ENCODE assay signal across 18 cellular contexts in genomic region chr10:96632974-96633373, GRCh38. TPM values are rescaled to one million over a fixed set of nuclear protein-coding genes. Genes with fewer than 3 reads are reported as not detected.
A peak's percentile ranks its signal among the peaks of the same experiment; 100 is the strongest.
DNase-seq lines count a peak whose midpoint lies in the region; ATAC-seq and TF ChIP-seq lines count a peak whose summit lies in the region.
"Had no signal": no experiment of that assay in that cellular context is flagged by ENCODE, and none has a peak within 500 bp of the region (broad histone marks: within the 10 kb centered on the region; RNA-seq: fewer than 3 reads in every experiment).

No MANE protein-coding gene starts in this region.

- no peak overlapping the region for H4K5ac ChIP-seq in mesendoderm (ENCODE audit: low read length)

- H3K27ac Mint-ChIP-seq in Calu3 (ENCODE audit: unreplicated experiment) = no peak overlapping the region
- H3K27ac Mint-ChIP-seq: WTC11 had no signal

- H3K4me1 Mint-ChIP-seq in Calu3 (ENCODE audit: low read depth, unreplicated experiment) = peaks cover 11% of the 10 kb centered on the region
- H3K4me1 Mint-ChIP-seq: WTC11 had no signal

- no peak overlapping the region for H2BK120ac ChIP-seq in mesendoderm (ENCODE audit: low read depth, low read length)

- H3K27me3 ChIP-seq in mesendoderm (ENCODE audit: insufficient read depth, low read length, poor library complexity) = no peaks in the 10 kb centered on the region
- H3K27me3 ChIP-seq: BLaER1 treated with 17β-estradiol and CSF1 and Interleukin-3, amounts not matched to agents 10 nM and 100 nM; gastrocnemius medialis had no signal

- H3K79me2 ChIP-seq in mesendoderm (ENCODE audit: control insufficient read depth, insufficient read depth, low read length) = no peaks in the 10 kb centered on the region

- ATAC-seq in GM18858 (IDR thresholded peaks at IDR 0.05; ENCODE audit: unreplicated experiment) = no peak
- ATAC-seq: gastrocnemius medialis, GM12878, Panc1, WTC11 had no signal

- CTCF ChIA-PET in Calu3 (lab: Charles Lee) = no interaction called here

- H3K9ac ChIP-seq in mesendoderm (ENCODE audit: low read length) = no peak overlapping the region
- H3K9ac ChIP-seq: BLaER1 treated with 17β-estradiol and CSF1 and Interleukin-3, amounts not matched to agents 10 nM and 100 nM had no signal

- H3K4me1 ChIP-seq in mesendoderm (ENCODE audit: control insufficient read depth, low read depth, low read length) = no peaks in the 10 kb centered on the region
- H3K4me1 ChIP-seq: gastrocnemius medialis had no signal

- H3K4me3 Mint-ChIP-seq in Calu3 (ENCODE audit: low read depth, unreplicated experiment) = no peak overlapping the region
- H3K4me3 Mint-ChIP-seq: WTC11 had no signal

- H3K23ac ChIP-seq in mesendoderm (ENCODE audit: low read length) = no peak overlapping the region

- peaks cover 42% of the 10 kb centered on the region for H3K36me3 Mint-ChIP-seq in Calu3 (ENCODE audit: insufficient read depth, unreplicated experiment)
- H3K36me3 Mint-ChIP-seq: WTC11 had no signal

- no peak overlapping the region for H3K4ac ChIP-seq in mesendoderm (ENCODE audit: low read depth, low read length)

- no peak overlapping the region for H2BK15ac ChIP-seq in mesendoderm (replicated peaks; ENCODE audit: low read depth)

- H3K4me3 ChIP-seq in mesendoderm (ENCODE audit: low read length) = no peak overlapping the region
- H3K4me3 ChIP-seq: BLaER1 treated with 17β-estradiol and CSF1 and Interleukin-3, amounts not matched to agents 10 nM and 100 nM; gastrocnemius medialis; GM12878 had no signal

- H3K4me2 ChIP-seq in mesendoderm (ENCODE audit: low read length) = no peak overlapping the region
- H3K4me2 ChIP-seq: BLaER1 treated with 17β-estradiol and CSF1 and Interleukin-3, amounts not matched to agents 10 nM and 100 nM had no signal

- no TSS peak for BruUV-seq in Calu3 (replicated peaks; lab: Mats Ljungman, UMichigan)

- no peaks in the 10 kb centered on the region for H3K36me3 ChIP-seq in mesendoderm (ENCODE audit: control insufficient read depth, insufficient read depth, low read length)
- H3K36me3 ChIP-seq: gastrocnemius medialis had no signal

- no peak overlapping the region for H3K56ac ChIP-seq in mesendoderm (ENCODE audit: low read length)

- TF ChIP-seq CTCF in Calu3 (IDR thresholded peaks at IDR 0.05; ENCODE audit: unreplicated experiment) = no peak

- intact Hi-C loops in Calu3 (cut with micrococcal nuclease; ENCODE audit: unreplicated experiment) = no loop called here

- H4K8ac ChIP-seq in mesendoderm (ENCODE audit: low read depth, low read length) = no peak overlapping the region

- H2AK5ac ChIP-seq in mesendoderm (ENCODE audit: low read length) = no peak overlapping the region

- no CpG with 5 or more reads among the region's 3 CpGs for WGBS in mesendoderm (ENCODE audit: extremely low coverage, insufficient coverage, low lambda C conversion rate)

- no peaks in the 10 kb centered on the region for H3K27me3 Mint-ChIP-seq in Calu3 (ENCODE audit: unreplicated experiment)

- no peak overlapping the region for H3K27ac ChIP-seq in mesendoderm (ENCODE audit: low read depth, low read length)
- H3K27ac ChIP-seq: BLaER1 treated with 17β-estradiol and CSF1 and Interleukin-3, amounts not matched to agents 10 nM and 100 nM; gastrocnemius medialis had no signal

- no peak overlapping the region for H2BK5ac ChIP-seq in mesendoderm (ENCODE audit: low read length)

- H3K79me1 ChIP-seq in mesendoderm (ENCODE audit: low read length) = no peaks in the 10 kb centered on the region

- peak; percentile 23 for DNase-seq in CD1c-positive myeloid dendritic cell (ENCODE audit: extremely low spot score)
- peak; percentile 7 for DNase-seq in Calu3
- DNase-seq in NCI-H510A (lab: John Stamatoyannopoulos, UW) = peak; percentile 22
- peak; percentile 69 for DNase-seq in mesendoderm
- DNase-seq in stimulated activated naive CD4-positive, alpha-beta T cell treated with Interleukin-2 at 50 U/mL for 16 hours (lab: John Stamatoyannopoulos, UW) = no peak
- no peak for DNase-seq in NK-92 treated with Interleukin-12 subunit alpha and Interleukin-12 subunit beta, amount 100 ng/mL, for 24 hours (lab: John Stamatoyannopoulos, UW)
- DNase-seq in SW 1271 (lab: John Stamatoyannopoulos, UW) = no peak
- DNase-seq: activated effector memory CD4-positive, alpha-beta T cell treated with Interleukin-2 at 50 U/mL for 16 hours; amygdala; gastrocnemius medialis; Kasumi-1; NCI-H446 treated with DMSO at 0.1 percent for 48 hours; stimulated activated naive CD4-positive, alpha-beta T cell had no signal

- H3K18ac ChIP-seq in mesendoderm (ENCODE audit: low read length) = no peak overlapping the region

- H3K9me3 Mint-ChIP-seq in Calu3 (ENCODE audit: low read depth, unreplicated experiment) = no peaks in the 10 kb centered on the region
- H3K9me3 Mint-ChIP-seq: WTC11 had no signal

RNA-seq across cellular contexts. Expression of gene TM9SF3, which starts 46.2 kb away (rescaled TPM):
- 177 and 183 TPM in 2 replicates for total RNA-seq in Calu3 (2022)
- 54.1 TPM for polyA plus RNA-seq in mesendoderm (2013, experiment 1 of 2)
- polyA plus RNA-seq in mesendoderm (2013, experiment 2 of 2) = 50.4 TPM

Comparison
In these comparisons a context has a peak if more than half of its experiments do, and no peak if none do; other contexts are left out.
1. DNase-seq: peak in CD1c-positive myeloid dendritic cell (single experiment), Calu3 (single experiment), NCI-H510A (single experiment) and mesendoderm (single experiment); none in stimulated activated naive CD4-positive, alpha-beta T cell treated with Interleukin-2 at 50 U/mL for 16 hours (single experiment), NK-92 treated with Interleukin-12 subunit alpha and Interleukin-12 subunit beta, amount 100 ng/mL, for 24 hours (single experiment) and SW 1271 (0 of 2).